Comparison of ENCODE assay signal across 1 cellular context in the genomic region with DNA sequence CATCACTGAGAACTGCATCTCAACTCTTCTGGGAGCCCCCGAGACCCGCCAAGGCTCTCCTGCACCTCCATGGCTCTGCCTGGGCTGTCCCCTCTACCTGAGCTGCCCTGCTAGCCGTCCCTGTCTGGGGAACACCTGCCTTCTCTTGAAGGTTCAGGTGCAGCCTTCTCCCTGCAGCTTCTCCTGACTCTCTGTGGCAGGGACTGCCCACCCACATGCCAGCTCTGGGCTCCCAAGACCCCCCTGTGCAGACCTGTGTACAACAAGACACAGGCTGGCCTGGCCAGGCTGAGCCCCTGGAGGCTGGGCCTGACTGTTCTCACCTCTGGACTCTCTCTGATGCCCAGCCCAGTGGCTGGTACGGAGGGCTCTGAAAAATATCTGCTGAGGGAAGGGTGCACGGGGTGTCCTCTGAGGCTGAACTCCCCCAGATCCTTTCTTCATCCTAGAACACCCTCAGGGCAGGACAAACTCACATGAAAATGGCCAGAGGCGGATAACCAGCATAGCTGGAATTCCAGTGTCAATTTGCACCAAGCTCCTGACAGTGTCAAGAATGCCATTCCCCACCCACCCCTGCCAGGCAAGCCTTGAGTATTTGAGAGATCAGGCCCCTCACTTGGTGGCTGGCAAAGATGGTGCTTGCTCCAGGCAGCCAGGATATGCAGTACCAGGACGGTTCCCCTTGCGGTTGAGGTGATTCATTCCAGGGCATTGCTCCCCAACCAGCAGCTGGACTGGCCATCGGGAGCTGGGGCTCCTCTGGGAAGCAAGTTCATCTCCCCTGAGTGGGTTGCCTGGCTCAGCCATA.
TF ChIP-seq lines count a peak whose summit lies in the region.

No MANE protein-coding gene starts in this region.

TF ChIP-seq in A549, 52 proteins besides CTCF, POLR2A, EP300 and RAD21 (continued from another document):
- TF ChIP-seq ELK1 (IDR thresholded peaks at IDR 0.05; ENCODE audit: low read depth, low read length): no peak
- TF ChIP-seq FOXS1 (CRISPR knock-in tag; IDR thresholded peaks at IDR 0.05): no peak
- TF ChIP-seq NPAS2 (CRISPR knock-in tag; IDR thresholded peaks at IDR 0.05; ENCODE audit: borderline replicate concordance): no peak
- no peak for TF ChIP-seq RNF2 (IDR thresholded peaks at IDR 0.05; ENCODE audit: borderline replicate concordance, low read depth)
- no peak for TF ChIP-seq FOSL2 (IDR thresholded peaks at IDR 0.05)
- no peak for TF ChIP-seq FOSL2 (CRISPR knock-in tag; IDR thresholded peaks at IDR 0.05)
TF ChIP-seq in A549: peak in this region for 0.
